ENCODE assay signal across 18 cellular contexts in genomic region chr1:56077223-56077622, GRCh38.
"Had no signal": no experiment of that assay in that cellular context is flagged by ENCODE, and none has a peak within 500 bp of the region (broad histone marks: within the 10 kb centered on the region; RNA-seq: fewer than 3 reads in every experiment).

No MANE protein-coding gene starts in this region.

- ATAC-seq: naive thymus-derived CD8-positive, alpha-beta T cell; pancreas; right lobe of liver had no signal

- H3K4me3 ChIP-seq: colonic mucosa, pancreas, right lobe of liver, smooth muscle cell, stomach, thoracic aorta, upper lobe of left lung had no signal

- H3K4me1 ChIP-seq: colonic mucosa, right lobe of liver had no signal

- DNase-seq: activated CD4-positive, alpha-beta T cell treated with anti-CD3 and anti-CD28 coated beads, Interleukin-2, amount 50 U/mL, for 48 hours; activated T-cell treated with anti-CD3 and anti-CD28 coated beads for 4 hours; amniotic stem cell; central memory CD4-positive, alpha-beta T cell; colonic mucosa; glutamatergic neuron; kidney; mesendoderm; naive thymus-derived CD8-positive, alpha-beta T cell; pancreas; right lobe of liver; stimulated activated CD4-positive, alpha-beta T cell treated with anti-CD3 and anti-CD28 coated beads, Interleukin-4, amount 100 ng/mL, for 1 hour; stomach; SW 1271; upper lobe of left lung; WERI-Rb-1 had no signal

- H3K36me3 ChIP-seq: colonic mucosa, pancreas, right lobe of liver, stomach, thoracic aorta, upper lobe of left lung, WERI-Rb-1 had no signal

- H3K27me3 ChIP-seq: colonic mucosa, pancreas, right lobe of liver, stomach, upper lobe of left lung had no signal

- H3K27ac ChIP-seq: colonic mucosa, pancreas, right lobe of liver, upper lobe of left lung, WERI-Rb-1 had no signal

- H3K9me3 ChIP-seq: colonic mucosa, pancreas, right lobe of liver, stomach, thoracic aorta, upper lobe of left lung had no signal
